Comparison of ENCODE assay signal across 23 cellular contexts in the genomic region with DNA sequence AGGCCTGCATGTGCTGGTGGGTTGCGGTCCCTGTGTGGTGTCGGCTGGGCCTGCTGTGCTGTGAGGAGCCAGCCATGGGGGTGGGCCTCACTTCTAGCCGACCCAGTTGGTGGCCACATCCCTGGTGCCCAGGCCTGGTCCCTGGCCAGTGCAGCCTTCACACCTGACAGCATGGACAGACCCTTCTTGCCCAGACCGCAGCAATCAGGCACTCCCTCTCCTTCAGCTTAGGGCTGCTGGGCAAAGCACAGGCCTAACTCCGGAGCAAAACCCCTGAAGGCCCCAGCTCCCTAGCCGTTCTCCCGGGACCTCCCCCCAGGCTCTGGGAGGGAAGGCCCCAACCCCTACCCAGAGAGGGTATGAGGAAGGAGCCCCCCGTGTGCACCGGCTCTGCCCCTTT. TPM values are rescaled to one million over a fixed set of nuclear protein-coding genes. Genes with fewer than 3 reads are reported as not detected.
"Had no signal": no experiment of that assay in that cellular context is flagged by ENCODE, and none has a peak within 500 bp of the region (broad histone marks: within the 10 kb centered on the region; RNA-seq: fewer than 3 reads in every experiment).

No MANE protein-coding gene starts in this region.

- H3K9me3 ChIP-seq: MG63 had no signal

- DNase-seq: activated B cell treated with CpG ODN at 0.5 μM for 24 hours; activated CD4-positive, alpha-beta T cell treated with anti-CD3 and anti-CD28 coated beads for 1 hour; activated CD4-positive, alpha-beta T cell treated with anti-CD3 and anti-CD28 coated beads, Interleukin-2, amount 10 ng/mL, durations not matched to agents 24 days and 14 days; activated CD4-positive, alpha-beta T cell treated with anti-CD3 and anti-CD28 coated beads, Interleukin-2, amount 50 U/mL, for 48 hours; activated CD8-positive, alpha-beta memory T cell treated with anti-CD3 and anti-CD28 coated beads, Interleukin-2, amount 10 ng/mL, durations not matched to agents 7 days and 5 days; activated gamma-delta T cell; activated naive CD4-positive, alpha-beta T cell treated with anti-CD3 and anti-CD28 coated beads for 36 hours; activated T-cell treated with anti-CD3 and anti-CD28 coated beads, Interleukin-2, amount 50 U/mL, for 24 hours; KG1; MG63; MV-4-11; NCI-H1092 treated with DMSO at 0.1 percent for 48 hours; NCI-H1417 treated with DMSO at 0.1 percent for 48 hours; NCI-H1694; NCI-H2029 treated with DMSO at 0.1 percent for 48 hours; NCI-H345; NCI-H510A; NCI-H526 treated with DMSO at 0.1 percent for 48 hours; NCI-H82; SHP77 treated with DMSO at 0.1 percent for 48 hours; T-cell; T1000 had no signal

- H3K36me3 ChIP-seq: MG63 had no signal

- ATAC-seq: activated CD8-positive, alpha-beta memory T cell treated with anti-CD3 and anti-CD28 coated beads, Interleukin-2, amount 10 ng/mL, durations not matched to agents 7 days and 5 days; T-cell had no signal

- H3K4me3 ChIP-seq: MG63 had no signal

RNA-seq across cellular contexts. Expression of a gene that starts 6.6 kb away (rescaled TPM):
- total RNA-seq: activated T-helper 1 cell treated with anti-CD3 and anti-CD28 coated beads, Interleukin-12 subunit alpha, Interleukin-12 subunit beta, Interleukin-2, Interleukin-4 antibody, amounts not matched to agents 30 ng/mL and 10 ng/mL and 1 ng/mL, durations not matched to agents 14 hours and 24 hours and 36 hours had no signal
